Comparison of ENCODE assay signal across 8 cellular contexts in genomic region chr3:52339612-52340011, GRCh38. TPM values are rescaled to one million over a fixed set of nuclear protein-coding genes. Genes with fewer than 3 reads are reported as not detected.
DNase-seq lines count a peak whose midpoint lies in the region; ATAC-seq and TF ChIP-seq lines count a peak whose summit lies in the region.

No MANE protein-coding gene starts in this region.

- no peaks in the 10 kb centered on the region for H4K20me1 ChIP-seq in osteoblast (ENCODE audit: insufficient read depth, low read length)

- no peaks in the 10 kb centered on the region for H3K27me3 ChIP-seq in osteoblast (ENCODE audit: insufficient read depth, low read length)

- DNase-seq in DMS 273 treated with DMSO at 0.1 percent for 48 hours (lab: John Stamatoyannopoulos, UW) (peak; percentile 15), NOMO-1 (lab: John Stamatoyannopoulos, UW; ENCODE audit: unreplicated experiment in 2 of 2) (peak; percentile 27 to 60), activated T-cell treated with anti-CD3 and anti-CD28 coated beads for 48 hours (ENCODE audit: low read depth) (peak; percentile 5), fibroblast of villous mesenchyme (ENCODE audit: low read depth) (peak; percentile 88), osteoblast (ENCODE audit: insufficient read length, low spot score, missing footprints) (peak; percentile 71), GOT3 (lab: John Stamatoyannopoulos, UW) (no peak)

- peaks cover 4% of the 10 kb centered on the region for H3K4me1 ChIP-seq in osteoblast (ENCODE audit: insufficient read depth, low read length)

- no peak overlapping the region for H3K27ac ChIP-seq in osteoblast (ENCODE audit: low read depth, low read length)

- ATAC-seq in HG03469 (IDR thresholded peaks at IDR 0.05; ENCODE audit: unreplicated experiment), result no peak

- no peak for TF ChIP-seq EP300 in Ishikawa (IDR thresholded peaks at IDR 0.05; ENCODE audit: borderline replicate concordance)

- no peaks in the 10 kb centered on the region for H3K36me3 ChIP-seq in osteoblast (ENCODE audit: insufficient read depth, low read length)

- no peak overlapping the region for H3K4me2 ChIP-seq in osteoblast (ENCODE audit: insufficient read depth, low read length)

- H2AFZ ChIP-seq in osteoblast (ENCODE audit: low read length), result no peak overlapping the region

- no peak overlapping the region for H3K4me3 ChIP-seq in fibroblast of villous mesenchyme (ENCODE audit: low read depth, low read length)
- no peak overlapping the region for H3K4me3 ChIP-seq in osteoblast (ENCODE audit: insufficient read depth, low read length)

- H3K79me2 ChIP-seq in osteoblast (ENCODE audit: insufficient read depth, low read length), result no peaks in the 10 kb centered on the region

- TF ChIP-seq CTCF in fibroblast of villous mesenchyme (IDR thresholded peaks at IDR 0.05; ENCODE audit: insufficient read depth, low read depth, low read length) (peak; percentile 61), osteoblast (IDR thresholded peaks at IDR 0.05; ENCODE audit: extremely low read depth, low read depth, low read length) (peak; percentile 70)

- TF ChIP-seq RAD21 in Ishikawa (IDR thresholded peaks at IDR 0.05; ENCODE audit: low read depth), result peak; percentile 89

- no peaks in the 10 kb centered on the region for H3K9me3 ChIP-seq in osteoblast (ENCODE audit: low read depth, low read length)

TF ChIP-seq in Ishikawa, 13 proteins besides CTCF, POLR2A, EP300 and RAD21:
- TF ChIP-seq TCF12 (IDR thresholded peaks at IDR 0.05; ENCODE audit: low read depth) (no peak), MAX (IDR thresholded peaks at IDR 0.05) (0 out of 2 replicates have a peak, but pooled peaks have one; percentile 26), REST (IDR thresholded peaks at IDR 0.05; ENCODE audit: low read depth) (no peak)

RNA-seq across cellular contexts. Expression of gene DNAH1, which starts 23.5 kb away (rescaled TPM):
- total RNA-seq in fibroblast of villous mesenchyme (4.7 and 4.8 TPM in 2 replicates), osteoblast (8.0 and 8.7 TPM in 2 replicates)

RNA-seq across cellular contexts. Expression of gene GLYCTK, which starts 52.0 kb away (rescaled TPM):
- 6.9 and 13.5 TPM in 2 replicates for total RNA-seq in fibroblast of villous mesenchyme
- total RNA-seq in osteoblast, result 13.8 and 15.0 TPM in 2 replicates
